ENCODE assay signal across 4 cellular contexts in genomic region chr9:34956066-34956465, GRCh38. TPM values are rescaled to one million over a fixed set of nuclear protein-coding genes. Genes with fewer than 3 reads are reported as not detected.
"Had no signal": no experiment of that assay in that cellular context is flagged by ENCODE, and none has a peak within 500 bp of the region (broad histone marks: within the 10 kb centered on the region; RNA-seq: fewer than 3 reads in every experiment).

No MANE protein-coding gene starts in this region.

RNA-seq across cellular contexts. Expression of gene PHF24, which starts 2.0 kb away (rescaled TPM):
- total RNA-seq: naive thymus-derived CD8-positive, alpha-beta T cell; natural killer cell treated with Interleukin-12 subunit alpha and Interleukin-12 subunit beta and Interleukin-15 and Interleukin-18, amount 100 ng/mL, for 72 hours; osteoblast; pulmonary artery endothelial cell had no signal
- polyA plus RNA-seq: naive thymus-derived CD8-positive, alpha-beta T cell had no signal
